ENCODE assay signal across 11 cellular contexts in genomic region chr11:61222692-61223091, GRCh38. TPM values are rescaled to one million over a fixed set of nuclear protein-coding genes. Genes with fewer than 3 reads are reported as not detected.
"Had no signal": no experiment of that assay in that cellular context is flagged by ENCODE, and none has a peak within 500 bp of the region (broad histone marks: within the 10 kb centered on the region; RNA-seq: fewer than 3 reads in every experiment).

No MANE protein-coding gene starts in this region.

RNA-seq across cellular contexts. Expression of gene PGA4, which starts 0.5 kb away (rescaled TPM):
- total RNA-seq: kidney epithelial cell; mesothelial cell of epicardium; natural killer cell treated with Interleukin-12 subunit alpha and Interleukin-12 subunit beta and Interleukin-15 and Interleukin-18, amount 100 ng/mL, for 72 hours; pulmonary artery endothelial cell; renal cortical epithelial cell; smooth muscle cell had no signal
- polyA plus RNA-seq: neural cell, smooth muscle cell had no signal

RNA-seq across cellular contexts. Expression of gene PGA5, which starts 18.3 kb away (rescaled TPM):
- total RNA-seq: kidney epithelial cell; left ventricle myocardium inferior; mesothelial cell of epicardium; natural killer cell treated with Interleukin-12 subunit alpha and Interleukin-12 subunit beta and Interleukin-15 and Interleukin-18, amount 100 ng/mL, for 72 hours; pulmonary artery endothelial cell; renal cortical epithelial cell; skeletal muscle tissue; smooth muscle cell; temporal lobe had no signal
- polyA plus RNA-seq: neural cell had no signal

RNA-seq across cellular contexts. Expression of gene PGA3, which starts 19.4 kb away (rescaled TPM):
- total RNA-seq: kidney epithelial cell; mesothelial cell of epicardium; natural killer cell treated with Interleukin-12 subunit alpha and Interleukin-12 subunit beta and Interleukin-15 and Interleukin-18, amount 100 ng/mL, for 72 hours; progenitor cell of endocrine pancreas; pulmonary artery endothelial cell; renal cortical epithelial cell; smooth muscle cell had no signal
- polyA plus RNA-seq: neural cell, smooth muscle cell had no signal
